In genomic region chr17:45440860-45441515, GRCh38 we compare ENCODE assay signal across 8 cellular contexts. TPM values are rescaled to one million over a fixed set of nuclear protein-coding genes. Genes with fewer than 3 reads are reported as not detected.
A peak's percentile ranks its signal among the peaks of the same experiment; 100 is the strongest.
DNase-seq lines count a peak whose midpoint lies in the region; ATAC-seq, FAIRE-seq and TF ChIP-seq lines count a peak whose summit lies in the region.
"Not testable (repeated sequence)": the region's sequence is repeated elsewhere in the genome, so short reads cannot be mapped to it uniquely, and the experiment has no call there.

No MANE protein-coding gene starts in this region.

- POLR2A ChIA-PET in PC-3 (lab: Charles Lee; ENCODE audit: unreplicated experiment): not testable (repeated sequence)
- POLR2A ChIA-PET in HepG2 (lab: Yijun Ruan, JAX): interaction anchor here (1.6 kb wide), 1 partner anchor 15 kb away, joined by 3 read pairs; no protein-coding TSS in a partner anchor

- peak overlapping the region; percentile 21 for H3K27ac ChIP-seq in PC-3 (ENCODE audit: low read length)
- not testable (repeated sequence) for H3K27ac ChIP-seq in HepG2 (ENCODE audit: extremely low read length, insufficient read depth, low read length); upper lobe of right lung

- ATAC-seq in GM19438 (IDR thresholded peaks at IDR 0.05; ENCODE audit: low read depth, unreplicated experiment) (peak; percentile 92), HG02588 (IDR thresholded peaks at IDR 0.05; ENCODE audit: unreplicated experiment) (peak; percentile 57), HG03280 (IDR thresholded peaks at IDR 0.05; ENCODE audit: unreplicated experiment) (peak; percentile 73)
- not testable (repeated sequence) for ATAC-seq in PC-3, HepG2, upper lobe of right lung

- peak; percentile 84 for DNase-seq in GM12891 (ENCODE audit: insufficient read length, low spot score)
- DNase-seq in PC-3; HepG2 (ENCODE audit: low spot score): not testable (repeated sequence)
- peak; percentile 16 for DNase-seq in activated naive CD4-positive, alpha-beta T cell treated with Interleukin-2 at 50 U/mL for 16 hours
- DNase-seq in upper lobe of right lung: peak; percentile 49

- not testable (repeated sequence) for H3K9ac ChIP-seq in PC-3 (ENCODE audit: low read length); HepG2 (ENCODE audit: insufficient read depth, low read depth, low read length)

- not testable (repeated sequence) for H3K79me2 ChIP-seq in PC-3 (ENCODE audit: low read length); HepG2 (ENCODE audit: insufficient read depth, low read length)

- peaks cover 29% of the 10 kb centered on the region for H3K4me1 ChIP-seq in PC-3 (ENCODE audit: insufficient read depth, low read length)
- peaks cover 14% of the 10 kb centered on the region for H3K4me1 ChIP-seq in HepG2 (ENCODE audit: insufficient read depth, low read length)
- not testable (repeated sequence) for H3K4me1 ChIP-seq in upper lobe of right lung

- not testable (repeated sequence) for H3K27me3 ChIP-seq in PC-3 (ENCODE audit: low read length); HepG2 (ENCODE audit: control insufficient read depth in 1 of 2, insufficient read depth in 2 of 2, low read length in 2 of 2); upper lobe of right lung

- not testable (repeated sequence) for H3K9me3 ChIP-seq in PC-3 (ENCODE audit: low read length); HepG2 (ENCODE audit: low read length); upper lobe of right lung

- BruUV-seq in PC-3 (replicated peaks; lab: Mats Ljungman, UMichigan); HepG2 (replicated peaks; lab: Mats Ljungman, UMichigan): not testable (repeated sequence)

- TF ChIP-seq POLR2A in GM12891 (IDR thresholded peaks at IDR 0.05; ENCODE audit: low read depth, low read length); HepG2 (IDR thresholded peaks at IDR 0.05; ENCODE audit: insufficient read depth in 1 of 2, low read depth in 2 of 2, low read length in 2 of 2): not testable (repeated sequence)

- H3K4me2 ChIP-seq in PC-3 (ENCODE audit: low read length): peak overlapping the region; percentile 55; the same call in 1 of the 2 replicates
- H3K4me2 ChIP-seq in HepG2 (ENCODE audit: low read depth, low read length): not testable (repeated sequence)

- in situ Hi-C loops in HepG2 (cut with HindIII; ENCODE audit: extremely low pct_ligation_motif_present, low pct_unique_long_range_greater_than_20kb): not testable (repeated sequence)

- H2AFZ ChIP-seq in PC-3 (ENCODE audit: low read length); HepG2 (ENCODE audit: low read length): not testable (repeated sequence)

- H3K4me3 ChIP-seq in PC-3 (ENCODE audit: low read length); HepG2 (replicated peaks in 1 of 3; ENCODE audit: insufficient read depth in 1 of 3, low read depth in 2 of 3, low read length in 3 of 3); upper lobe of right lung: not testable (repeated sequence)

- H4K20me1 ChIP-seq in PC-3 (ENCODE audit: low read length); HepG2 (ENCODE audit: insufficient read depth, low read length): not testable (repeated sequence)

- intact Hi-C loops in PC-3 (cut with micrococcal nuclease); HepG2 (cut with micrococcal nuclease; ENCODE audit: unreplicated experiment); upper lobe of right lung (cut with DNase I): not testable (repeated sequence)

- not testable (repeated sequence) for H3K36me3 ChIP-seq in PC-3 (ENCODE audit: low read depth, low read length); HepG2 (replicated peaks in 1 of 2; ENCODE audit: control insufficient read depth in 1 of 2, insufficient read depth in 2 of 2, low read length in 2 of 2)
- peaks cover 34% of the 10 kb centered on the region for H3K36me3 ChIP-seq in upper lobe of right lung

- not testable (repeated sequence) for TF ChIP-seq CTCF in PC-3 (conservative IDR thresholded peaks at IDR 0.05; ENCODE audit: low read depth, low read length); HepG2 (CRISPR knock-in tag; IDR thresholded peaks at IDR 0.05); upper lobe of right lung (IDR thresholded peaks at IDR 0.05)

- 78% methylated on average over 5 of the region's 7 CpGs for WGBS in HepG2 (ENCODE audit: low lambda C conversion rate)

- not testable (repeated sequence) for TF ChIP-seq EP300 in HepG2 (IDR thresholded peaks at IDR 0.05; ENCODE audit: low read depth in 2 of 2, low read length in 2 of 2); HepG2 (CRISPR knock-in tag; IDR thresholded peaks at IDR 0.05; ENCODE audit: borderline replicate concordance)

- not testable (repeated sequence) for H3K9me2 ChIP-seq in PC-3 (replicated peaks; ENCODE audit: low read length)

- TF ChIP-seq RAD21 in HepG2 (CRISPR knock-in tag; IDR thresholded peaks at IDR 0.05): not testable (repeated sequence)

- H3F3A ChIP-seq in PC-3 (ENCODE audit: low read length, unreplicated experiment): not testable (repeated sequence)

- CTCF ChIA-PET in PC-3 (lab: Charles Lee); HepG2 (lab: Yijun Ruan, JAX; ENCODE audit: low intra/inter-chr PET ratio, low total read pairs): not testable (repeated sequence)

- peak; percentile 96 for FAIRE-seq in GM12891 (lab: Jason Lieb, UNC)
- not testable (repeated sequence) for FAIRE-seq in HepG2 (lab: Jason Lieb, UNC)

TF ChIP-seq in GM12891, 5 proteins besides CTCF, POLR2A, EP300 and RAD21:
- TF ChIP-seq POU2F2 (IDR thresholded peaks at IDR 0.05; ENCODE audit: low read depth, low read length): peak; percentile 41; the same call in 1 of the 2 replicates

TF ChIP-seq in HepG2, 621 proteins besides CTCF, POLR2A, EP300 and RAD21 (continues in another document):
- peak; percentile 2; the same call in 1 of the 2 replicates for TF ChIP-seq ZNF768 (CRISPR knock-in tag; IDR thresholded peaks at IDR 0.05)
- peak; percentile 24 for TF ChIP-seq AGO2 (optimal IDR thresholded peaks at IDR 0.05; ENCODE audit: low read depth, low read length)

RNA-seq across cellular contexts. Expression of gene ARHGAP27, which starts 8.3 kb away (rescaled TPM):
- 16.0 TPM for polyA plus RNA-seq in GM12891 (2012; ENCODE audit: low read depth, missing spikeins)
- total RNA-seq in PC-3 (2014; rRNA removed) (119 and 134 TPM in 2 replicates), HepG2 (2016; rRNA removed; fragmentation: Illumina TruSeq; extraction: Trizol) (7.8 and 18.9 TPM in 2 replicates), upper lobe of right lung (73.8 TPM)
- total RNA-seq in HepG2 (2016; cell fraction: cytosol; rRNA removed; fragmentation: Illumina TruSeq; extraction: Trizol; ENCODE audit: low read depth): 4.4 and 4.5 TPM in 2 replicates
- 6.7 and 19.6 TPM in 2 replicates for total RNA-seq in HepG2 (2016; cell fraction: insoluble cytoplasmic fraction; rRNA removed; fragmentation: Illumina TruSeq; extraction: Trizol)
- 5.4 and 5.6 TPM in 2 replicates for total RNA-seq in HepG2 (2016; cell fraction: membrane; rRNA removed; fragmentation: Illumina TruSeq; extraction: Trizol)
- total RNA-seq in HepG2 (2016; cell fraction: nucleus; rRNA removed; fragmentation: Illumina TruSeq; extraction: Trizol): 23.4 and 28.4 TPM in 2 replicates
- 15.5 and 20.0 TPM in 2 replicates for polyA plus RNA-seq in HepG2 (2011; rRNA removed)
- polyA plus RNA-seq in HepG2 (2011; cell fraction: cytosol; rRNA removed): 5.4 and 8.7 TPM in 2 replicates
- 141 and 178 TPM in 2 replicates for polyA plus RNA-seq in HepG2 (2011; cell fraction: nucleus; rRNA removed)
- 6.9 and 8.4 TPM in 2 replicates for polyA plus RNA-seq in HepG2 (2012)
- polyA plus RNA-seq in HepG2 (2016; cell fraction: cytosol; fragmentation: Illumina TruSeq; extraction: Trizol; ENCODE audit: low read depth): 1.1 and 1.5 TPM in 2 replicates
- 8.6 and 9.5 TPM in 2 replicates for polyA plus RNA-seq in HepG2 (2016; cell fraction: insoluble cytoplasmic fraction; fragmentation: Illumina TruSeq; extraction: Trizol; ENCODE audit: low read depth)
- polyA plus RNA-seq in HepG2 (2016; cell fraction: membrane; fragmentation: Illumina TruSeq; extraction: Trizol; ENCODE audit: low read depth): 2.5 and 2.7 TPM in 2 replicates
- 67.3 and 73.4 TPM in 2 replicates for polyA plus RNA-seq in HepG2 (2016; cell fraction: nucleus; fragmentation: Illumina TruSeq; extraction: Trizol; ENCODE audit: insufficient read depth, low read depth)
- 17.3 and 32.8 TPM in 2 replicates for polyA minus RNA-seq in HepG2 (2011; rRNA and poly(A)+ RNA removed; ENCODE audit: low replicate concordance)
- 4.6 and 4.8 TPM in 2 replicates for polyA minus RNA-seq in HepG2 (2011; cell fraction: cytosol; rRNA and poly(A)+ RNA removed)
- 26.1 and 28.0 TPM in 2 replicates for polyA minus RNA-seq in HepG2 (2011; cell fraction: nucleus; rRNA and poly(A)+ RNA removed)

RNA-seq across cellular contexts. Expression of gene PLEKHM1, which starts 49.5 kb away (rescaled TPM):
- 5.7 TPM for polyA plus RNA-seq in GM12891 (2012; ENCODE audit: low read depth, missing spikeins)
- total RNA-seq in PC-3 (2014; rRNA removed): 15.8 and 20.8 TPM in 2 replicates
- total RNA-seq in HepG2 (2016; rRNA removed; fragmentation: Illumina TruSeq; extraction: Trizol): 7.1 and 7.6 TPM in 2 replicates
- 48.6 and 52.8 TPM in 2 replicates for total RNA-seq in HepG2 (2016; cell fraction: cytosol; rRNA removed; fragmentation: Illumina TruSeq; extraction: Trizol; ENCODE audit: low read depth)
- total RNA-seq in HepG2 (2016; cell fraction: insoluble cytoplasmic fraction; rRNA removed; fragmentation: Illumina TruSeq; extraction: Trizol): 6.8 and 8.8 TPM in 2 replicates
- 15.5 and 18.1 TPM in 2 replicates for total RNA-seq in HepG2 (2016; cell fraction: membrane; rRNA removed; fragmentation: Illumina TruSeq; extraction: Trizol)
- total RNA-seq in HepG2 (2016; cell fraction: nucleus; rRNA removed; fragmentation: Illumina TruSeq; extraction: Trizol): 8.8 and 9.0 TPM in 2 replicates
- polyA plus RNA-seq in HepG2 (2011; rRNA removed): 13.5 and 14.6 TPM in 2 replicates
- 5.3 and 7.9 TPM in 2 replicates for polyA plus RNA-seq in HepG2 (2011; cell fraction: cytosol; rRNA removed)
- polyA plus RNA-seq in HepG2 (2011; cell fraction: nucleus; rRNA removed): 24.7 and 25.8 TPM in 2 replicates
- polyA plus RNA-seq in HepG2 (2012): 5.7 and 11.4 TPM in 2 replicates
- 0.94 and 1.7 TPM in 2 replicates for polyA plus RNA-seq in HepG2 (2016; cell fraction: cytosol; fragmentation: Illumina TruSeq; extraction: Trizol; ENCODE audit: low read depth)
- 4.7 and 7.1 TPM in 2 replicates for polyA plus RNA-seq in HepG2 (2016; cell fraction: insoluble cytoplasmic fraction; fragmentation: Illumina TruSeq; extraction: Trizol; ENCODE audit: low read depth)
- 3.2 and 3.4 TPM in 2 replicates for polyA plus RNA-seq in HepG2 (2016; cell fraction: membrane; fragmentation: Illumina TruSeq; extraction: Trizol; ENCODE audit: low read depth)
- 12.1 and 12.9 TPM in 2 replicates for polyA plus RNA-seq in HepG2 (2016; cell fraction: nucleus; fragmentation: Illumina TruSeq; extraction: Trizol; ENCODE audit: insufficient read depth, low read depth)
- polyA minus RNA-seq in HepG2 (2011; rRNA and poly(A)+ RNA removed; ENCODE audit: low replicate concordance): 64.3 and 116 TPM in 2 replicates
- polyA minus RNA-seq in HepG2 (2011; cell fraction: cytosol; rRNA and poly(A)+ RNA removed): 15.4 and 23.1 TPM in 2 replicates
- polyA minus RNA-seq in HepG2 (2011; cell fraction: nucleus; rRNA and poly(A)+ RNA removed): 22.1 and 31.3 TPM in 2 replicates
- 69.8 TPM for total RNA-seq in upper lobe of right lung
